In the genomic region with DNA sequence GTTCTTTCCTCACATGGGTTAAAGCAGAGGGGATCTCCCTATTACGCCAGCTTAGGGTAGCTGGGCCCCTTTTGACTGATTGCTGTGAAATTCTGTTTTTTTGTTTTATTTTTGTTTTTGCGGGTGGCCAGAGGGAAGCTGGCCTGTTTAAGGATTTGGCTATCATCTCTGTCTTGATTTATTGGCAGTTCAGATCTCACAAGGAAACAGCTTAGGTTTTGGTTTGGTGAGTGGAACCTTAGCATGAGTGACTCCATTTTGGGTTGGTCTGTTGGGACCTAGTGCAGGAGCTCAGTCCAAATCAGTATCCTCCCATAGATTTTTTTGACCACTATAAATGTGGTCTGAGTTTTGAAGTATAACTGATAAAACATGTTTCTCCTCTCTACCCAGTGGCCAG, we compare ENCODE assay signal across 35 cellular contexts. TPM values are rescaled to one million over a fixed set of nuclear protein-coding genes. Genes with fewer than 3 reads are reported as not detected.
"Had no signal": no experiment of that assay in that cellular context is flagged by ENCODE, and none has a peak within 500 bp of the region (broad histone marks: within the 10 kb centered on the region; RNA-seq: fewer than 3 reads in every experiment).

No MANE protein-coding gene starts in this region.

- H3K79me2 ChIP-seq: hepatocyte had no signal

- ATAC-seq: activated CD4-positive, alpha-beta T cell treated with anti-CD3 and anti-CD28 coated beads for 36 hours; activated CD8-positive, alpha-beta memory T cell treated with anti-CD3 and anti-CD28 coated beads, Interleukin-2, amount 10 ng/mL, durations not matched to agents 7 days and 5 days; activated CD8-positive, alpha-beta T cell treated with anti-CD3 and anti-CD28 coated beads, Interleukin-2, amount 10 ng/mL, durations not matched to agents 7 days and 5 days; activated naive CD4-positive, alpha-beta T cell treated with anti-CD3 and anti-CD28 coated beads, Interleukin-2, amount 50 U/mL, for 72 hours; foreskin keratinocyte; gastroesophageal sphincter; heart right ventricle had no signal

- H3K4me3 Mint-ChIP-seq: activated CD4-positive, alpha-beta memory T cell treated with anti-CD3 and anti-CD28 coated beads for 36 hours; activated CD4-positive, alpha-beta T cell treated with anti-CD3 and anti-CD28 coated beads for 36 hours; activated CD4-positive, alpha-beta T cell treated with anti-CD3 and anti-CD28 coated beads, Interleukin-2, amount 10 ng/mL, durations not matched to agents 24 days and 14 days; activated CD8-positive, alpha-beta memory T cell treated with anti-CD3 and anti-CD28 coated beads, Interleukin-2, amount 10 ng/mL, durations not matched to agents 7 days and 5 days; activated CD8-positive, alpha-beta T cell treated with anti-CD3 and anti-CD28 coated beads, Interleukin-2, amount 10 ng/mL, durations not matched to agents 7 days and 5 days; activated naive CD4-positive, alpha-beta T cell treated with anti-CD3 and anti-CD28 coated beads for 36 hours; activated naive CD8-positive, alpha-beta T cell treated with anti-CD3 and anti-CD28 coated beads, Interleukin-2, amount 10 ng/mL, durations not matched to agents 7 days and 5 days; activated T-helper 1 cell treated with anti-CD3 and anti-CD28 coated beads, Interleukin-12 subunit alpha, Interleukin-12 subunit beta, Interleukin-2, Interleukin-4 antibody, amounts not matched to agents 30 ng/mL and 10 ng/mL and 1 ng/mL, durations not matched to agents 14 hours and 24 hours and 36 hours; brain; T-helper 2 cell treated with Interferon-gamma antibody and Interleukin-4, amounts not matched to agents 5 μg/mL and 100 μg/mL, for 36 hours had no signal

- H3K4me1 Mint-ChIP-seq: activated CD4-positive, alpha-beta T cell treated with anti-CD3 and anti-CD28 coated beads for 36 hours; activated CD8-positive, alpha-beta memory T cell treated with anti-CD3 and anti-CD28 coated beads, Interleukin-2, amount 10 ng/mL, durations not matched to agents 7 days and 5 days had no signal

- H2AFZ ChIP-seq: hepatocyte had no signal

- H3K9me3 ChIP-seq: ascending aorta, breast epithelium, colonic mucosa, esophagus muscularis mucosa, gastroesophageal sphincter, heart right ventricle had no signal

- H3K27ac ChIP-seq: ascending aorta, breast epithelium, cardiac muscle cell, colonic mucosa, dorsolateral prefrontal cortex, esophagus muscularis mucosa, foreskin keratinocyte, gastroesophageal sphincter, heart right ventricle, hepatocyte had no signal

- H3K4me1 ChIP-seq: colonic mucosa had no signal

- H3K36me3 ChIP-seq: ascending aorta, breast epithelium, cardiac muscle cell, colonic mucosa, esophagus muscularis mucosa, gastroesophageal sphincter, heart right ventricle had no signal

- H3K27ac Mint-ChIP-seq: activated CD4-positive, alpha-beta memory T cell treated with anti-CD3 and anti-CD28 coated beads for 36 hours; activated CD4-positive, alpha-beta T cell treated with anti-CD3 and anti-CD28 coated beads for 36 hours; activated CD4-positive, alpha-beta T cell treated with anti-CD3 and anti-CD28 coated beads, Interleukin-2, amount 10 ng/mL, durations not matched to agents 24 days and 14 days; activated CD8-positive, alpha-beta memory T cell treated with anti-CD3 and anti-CD28 coated beads, Interleukin-2, amount 10 ng/mL, durations not matched to agents 7 days and 5 days; activated CD8-positive, alpha-beta T cell treated with anti-CD3 and anti-CD28 coated beads, Interleukin-2, amount 10 ng/mL, durations not matched to agents 7 days and 5 days; activated naive CD4-positive, alpha-beta T cell treated with anti-CD3 and anti-CD28 coated beads for 36 hours; activated naive CD4-positive, alpha-beta T cell treated with anti-CD3 and anti-CD28 coated beads, Interleukin-2, amount 50 U/mL, for 72 hours; activated naive CD8-positive, alpha-beta T cell treated with anti-CD3 and anti-CD28 coated beads, Interleukin-2, amount 10 ng/mL, durations not matched to agents 7 days and 5 days; activated T-helper 1 cell treated with anti-CD3 and anti-CD28 coated beads, Interleukin-12 subunit alpha, Interleukin-12 subunit beta, Interleukin-2, Interleukin-4 antibody, amounts not matched to agents 30 ng/mL and 10 ng/mL and 1 ng/mL, durations not matched to agents 14 hours and 24 hours and 36 hours; activated T-helper 2 cell treated with anti-CD3 and anti-CD28 coated beads, Interferon-gamma antibody, Interleukin-2, Interleukin-4, amounts not matched to agents 10 μg/mL and 5 μg/mL and 100 μg/mL, durations not matched to agents 14 hours and 24 hours and 36 hours; T-helper 2 cell treated with Interferon-gamma antibody and Interleukin-4, amounts not matched to agents 5 μg/mL and 100 μg/mL, for 36 hours had no signal

- H3K27me3 ChIP-seq: ascending aorta, breast epithelium, cardiac muscle cell, colonic mucosa, dorsolateral prefrontal cortex, esophagus muscularis mucosa, foreskin keratinocyte, gastroesophageal sphincter, heart right ventricle, hepatocyte had no signal

- H3K4me3 ChIP-seq: ascending aorta, breast epithelium, cardiac muscle cell, colonic mucosa, dorsolateral prefrontal cortex, esophagus muscularis mucosa, gastroesophageal sphincter, heart right ventricle, hepatocyte had no signal

- H3K4me2 ChIP-seq: hepatocyte had no signal

- H3K36me3 Mint-ChIP-seq: activated CD4-positive, alpha-beta memory T cell treated with anti-CD3 and anti-CD28 coated beads for 36 hours; activated CD8-positive, alpha-beta memory T cell treated with anti-CD3 and anti-CD28 coated beads, Interleukin-2, amount 10 ng/mL, durations not matched to agents 7 days and 5 days; activated naive CD4-positive, alpha-beta T cell treated with anti-CD3 and anti-CD28 coated beads, Interleukin-2, amount 50 U/mL, for 72 hours; activated naive CD8-positive, alpha-beta T cell treated with anti-CD3 and anti-CD28 coated beads, Interleukin-2, amount 10 ng/mL, durations not matched to agents 7 days and 5 days; brain had no signal

- H3K9me3 Mint-ChIP-seq: activated CD4-positive, alpha-beta memory T cell treated with anti-CD3 and anti-CD28 coated beads for 36 hours; activated CD4-positive, alpha-beta T cell treated with anti-CD3 and anti-CD28 coated beads, Interleukin-2, amount 10 ng/mL, durations not matched to agents 24 days and 14 days; activated naive CD4-positive, alpha-beta T cell treated with anti-CD3 and anti-CD28 coated beads for 36 hours; activated naive CD4-positive, alpha-beta T cell treated with anti-CD3 and anti-CD28 coated beads, Interleukin-2, amount 50 U/mL, for 72 hours; activated naive CD8-positive, alpha-beta T cell treated with anti-CD3 and anti-CD28 coated beads, Interleukin-2, amount 10 ng/mL, durations not matched to agents 7 days and 5 days; activated T-helper 1 cell treated with anti-CD3 and anti-CD28 coated beads, Interleukin-12 subunit alpha, Interleukin-12 subunit beta, Interleukin-2, Interleukin-4 antibody, amounts not matched to agents 30 ng/mL and 10 ng/mL and 1 ng/mL, durations not matched to agents 14 hours and 24 hours and 36 hours; activated T-helper 2 cell treated with anti-CD3 and anti-CD28 coated beads, Interferon-gamma antibody, Interleukin-2, Interleukin-4, amounts not matched to agents 10 μg/mL and 5 μg/mL and 100 μg/mL, durations not matched to agents 14 hours and 24 hours and 36 hours; brain; T-helper 2 cell treated with Interferon-gamma antibody and Interleukin-4, amounts not matched to agents 5 μg/mL and 100 μg/mL, for 36 hours had no signal

- H3K27me3 Mint-ChIP-seq: activated CD4-positive, alpha-beta memory T cell treated with anti-CD3 and anti-CD28 coated beads for 36 hours; activated CD4-positive, alpha-beta T cell treated with anti-CD3 and anti-CD28 coated beads for 36 hours; activated CD8-positive, alpha-beta memory T cell treated with anti-CD3 and anti-CD28 coated beads, Interleukin-2, amount 10 ng/mL, durations not matched to agents 7 days and 5 days had no signal

- DNase-seq: activated CD4-positive, alpha-beta memory T cell treated with anti-CD3 and anti-CD28 coated beads for 36 hours; activated CD4-positive, alpha-beta T cell treated with anti-CD3 and anti-CD28 coated beads for 36 hours; activated CD4-positive, alpha-beta T cell treated with anti-CD3 and anti-CD28 coated beads, Interleukin-2, amount 10 ng/mL, durations not matched to agents 24 days and 14 days; activated CD4-positive, CD25-positive, alpha-beta regulatory T cell; activated CD4-positive, CD25-positive, alpha-beta regulatory T cell treated with anti-CD3 and anti-CD28 coated beads, Interleukin-2, amount 50 U/mL, for 72 hours; activated CD8-positive, alpha-beta memory T cell treated with anti-CD3 and anti-CD28 coated beads, Interleukin-2, amount 10 ng/mL, durations not matched to agents 7 days and 5 days; activated CD8-positive, alpha-beta memory T cell treated with anti-CD3 and anti-CD28 coated beads, Interleukin-2, amount 50 U/mL, for 4 hours; activated CD8-positive, alpha-beta T cell treated with anti-CD3 and anti-CD28 coated beads, Interleukin-2, amount 10 ng/mL, durations not matched to agents 7 days and 5 days; activated effector memory CD4-positive, alpha-beta T cell treated with anti-CD3 and anti-CD28 coated beads, Interleukin-2, amount 50 U/mL, for 16 hours; activated naive CD4-positive, alpha-beta T cell treated with anti-CD3 and anti-CD28 coated beads for 36 hours; activated naive CD8-positive, alpha-beta T cell treated with anti-CD3 and anti-CD28 coated beads, Interleukin-2, amount 10 ng/mL, durations not matched to agents 7 days and 5 days; activated T-cell treated with anti-CD3 and anti-CD28 coated beads, Interleukin-2, amount 50 U/mL, for 1 hour; activated T-cell treated with anti-CD3 and anti-CD28 coated beads, Interleukin-2, amount 50 U/mL, for 48 hours; central memory CD4-positive, alpha-beta T cell; cerebellar nuclear complex; colonic mucosa; dorsolateral prefrontal cortex; effector memory CD4-positive, alpha-beta T cell; erythroblast; foreskin keratinocyte; heart right ventricle; T1000 had no signal

RNA-seq across cellular contexts. Expression of gene NTSR2, which starts 25.6 kb away (rescaled TPM):
- total RNA-seq: activated CD4-positive, alpha-beta memory T cell treated with anti-CD3 and anti-CD28 coated beads for 36 hours; activated CD4-positive, alpha-beta T cell treated with anti-CD3 and anti-CD28 coated beads for 36 hours; activated CD4-positive, alpha-beta T cell treated with anti-CD3 and anti-CD28 coated beads, Interleukin-2, amount 10 ng/mL, durations not matched to agents 24 days and 14 days; activated CD8-positive, alpha-beta memory T cell treated with anti-CD3 and anti-CD28 coated beads for 36 hours; activated CD8-positive, alpha-beta memory T cell treated with anti-CD3 and anti-CD28 coated beads, Interleukin-2, amount 10 ng/mL, durations not matched to agents 7 days and 5 days; activated CD8-positive, alpha-beta T cell treated with anti-CD3 and anti-CD28 coated beads, Interleukin-2, amount 10 ng/mL, durations not matched to agents 7 days and 5 days; activated naive CD4-positive, alpha-beta T cell treated with anti-CD3 and anti-CD28 coated beads for 36 hours; activated naive CD4-positive, alpha-beta T cell treated with anti-CD3 and anti-CD28 coated beads, Interleukin-2, amount 50 U/mL, for 72 hours; activated naive CD8-positive, alpha-beta T cell treated with anti-CD3 and anti-CD28 coated beads, Interleukin-2, amount 10 ng/mL, durations not matched to agents 7 days and 5 days; activated T-helper 1 cell treated with anti-CD3 and anti-CD28 coated beads, Interleukin-12 subunit alpha, Interleukin-12 subunit beta, Interleukin-2, Interleukin-4 antibody, amounts not matched to agents 30 ng/mL and 10 ng/mL and 1 ng/mL, durations not matched to agents 14 hours and 24 hours and 36 hours; activated T-helper 2 cell treated with anti-CD3 and anti-CD28 coated beads, Interferon-gamma antibody, Interleukin-2, Interleukin-4, amounts not matched to agents 10 μg/mL and 5 μg/mL and 100 μg/mL, durations not matched to agents 14 hours and 24 hours and 36 hours; ascending aorta; cardiac muscle cell; colonic mucosa; esophagus muscularis mucosa; foreskin keratinocyte; gastroesophageal sphincter; glomerular endothelial cell; hepatocyte had no signal
- polyA plus RNA-seq: cardiac muscle cell, foreskin keratinocyte had no signal
